8 cellular contexts compared by ENCODE assay signal in genomic region chr7:151248191-151249033, GRCh38. TPM values are rescaled to one million over a fixed set of nuclear protein-coding genes. Genes with fewer than 3 reads are reported as not detected.
A peak's percentile ranks its signal among the peaks of the same experiment; 100 is the strongest.
DNase-seq lines count a peak whose midpoint lies in the region; ATAC-seq and TF ChIP-seq lines count a peak whose summit lies in the region.

SMARCD3 (minus strand) TSS chr7:151248694; CDS start chr7:151248562, 132 bp downstream.

- H3K4me2 ChIP-seq in PC-9, result peak within 1 kb of the TSS; percentile 93

- H3K27me3 Mint-ChIP-seq in brain, result no peaks in the 10 kb centered on the region

- H3K9ac ChIP-seq in iPS-18a (ENCODE audit: low read length), result no peak within 1 kb of the TSS

- 0 out of 2 replicates have a peak, but pooled peaks cover 3% of the 10 kb centered on the region for H4K20me1 ChIP-seq in PC-9 (ENCODE audit: insufficient read depth)

- H3K79me2 ChIP-seq in PC-9 (ENCODE audit: low read depth), result no peaks in the 10 kb centered on the region

- POLR2A ChIA-PET in PC-9 (lab: Charles Lee; ENCODE audit: unreplicated experiment), result no interaction called here

- CTCF ChIA-PET in PC-9 (lab: Charles Lee), result no interaction called here

- BruUV-seq in PC-9 (replicated peaks; lab: Mats Ljungman, UMichigan), result no TSS peak

- H3K36me3 ChIP-seq in PC-9 (ENCODE audit: low read depth) (no peaks in the 10 kb centered on the region), iPS-18a (ENCODE audit: control insufficient read depth, low read depth, low read length) (no peaks in the 10 kb centered on the region)

- H3K36me3 Mint-ChIP-seq in brain, result no peaks in the 10 kb centered on the region

- H3K27ac ChIP-seq in PC-9 (no peak within 1 kb of the TSS), iPS-18a (ENCODE audit: low read length) (no peak within 1 kb of the TSS)

- no peaks in the 10 kb centered on the region for H3K9me2 ChIP-seq in PC-9 (ENCODE audit: insufficient read depth)

- H2AFZ ChIP-seq in PC-9, result peak within 1 kb of the TSS; percentile 78; the same call in 1 of the 2 replicates

- ATAC-seq in HG02588 (IDR thresholded peaks at IDR 0.05; ENCODE audit: unreplicated experiment) (no peak), GM21737 (IDR thresholded peaks at IDR 0.05; ENCODE audit: unreplicated experiment) (no peak)

- H3K4me1 ChIP-seq in PC-9 (replicated peaks; ENCODE audit: insufficient read depth) (no peaks in the 10 kb centered on the region; the same call in 1 of the 2 replicates), iPS-18a (ENCODE audit: control insufficient read depth, low read depth, low read length) (peaks cover 40% of the 10 kb centered on the region)

- peaks cover 57% of the 10 kb centered on the region for H3K27me3 ChIP-seq in PC-9 (ENCODE audit: insufficient read depth, low read depth)
- peaks cover 77% of the 10 kb centered on the region for H3K27me3 ChIP-seq in iPS-18a (ENCODE audit: control insufficient read depth, insufficient read depth, low read length)

- intact Hi-C loops in PC-9 (cut with micrococcal nuclease; ENCODE audit: unreplicated experiment), result no loop called here

- peak within 1 kb of the TSS; percentile 96 to 100 (median 99) for H3K27ac Mint-ChIP-seq in brain

- no peaks in the 10 kb centered on the region for H3K9me3 Mint-ChIP-seq in brain

- H3K4me3 ChIP-seq in PC-9 (peak within 1 kb of the TSS; percentile 60), iPS-18a (ENCODE audit: low read length) (peak within 1 kb of the TSS; percentile 57)

- DNase-seq in NCI-H82 (lab: John Stamatoyannopoulos, UW) (peak; percentile 65), NCI-H82 treated with DMSO at 0.1 percent for 48 hours (lab: John Stamatoyannopoulos, UW; ENCODE audit: unreplicated experiment) (no peak), PC-9 (peak in 1 of 2 experiments; percentile 59), renal cortical epithelial cell (ENCODE audit: low read depth) (no peak)

- no peaks in the 10 kb centered on the region for H3K9me3 ChIP-seq in PC-9 (ENCODE audit: insufficient read depth, low read depth)
- H3K9me3 ChIP-seq in iPS-18a (ENCODE audit: control insufficient read depth, low read depth, low read length), result no peaks in the 10 kb centered on the region

- TF ChIP-seq CTCF in PC-9 (conservative IDR thresholded peaks at IDR 0.05) (no peak), brain (conservative IDR thresholded peaks at IDR 0.05) (no peak)

- peaks cover 85% of the 10 kb centered on the region for H3K4me1 Mint-ChIP-seq in brain

- H3F3A ChIP-seq in PC-9 (ENCODE audit: insufficient read depth, low read depth), result peaks cover 8% of the 10 kb centered on the region

- H3K4me3 Mint-ChIP-seq in brain, result peak within 1 kb of the TSS; percentile 90 to 96 (median 93)

RNA-seq across cellular contexts. Expression of gene SMARCD3, which starts in this region (rescaled TPM):
- total RNA-seq in PC-9 (2021) (4.6 and 5.7 TPM in 2 replicates), renal cortical epithelial cell (3.8 and 15.0 TPM in 2 replicates)
- polyA plus RNA-seq in brain (ENCODE audit: insufficient read depth, low read depth, low replicate concordance), result 42.2 TPM
